Comparison of ENCODE assay signal across 1 cellular context in the genomic region with DNA sequence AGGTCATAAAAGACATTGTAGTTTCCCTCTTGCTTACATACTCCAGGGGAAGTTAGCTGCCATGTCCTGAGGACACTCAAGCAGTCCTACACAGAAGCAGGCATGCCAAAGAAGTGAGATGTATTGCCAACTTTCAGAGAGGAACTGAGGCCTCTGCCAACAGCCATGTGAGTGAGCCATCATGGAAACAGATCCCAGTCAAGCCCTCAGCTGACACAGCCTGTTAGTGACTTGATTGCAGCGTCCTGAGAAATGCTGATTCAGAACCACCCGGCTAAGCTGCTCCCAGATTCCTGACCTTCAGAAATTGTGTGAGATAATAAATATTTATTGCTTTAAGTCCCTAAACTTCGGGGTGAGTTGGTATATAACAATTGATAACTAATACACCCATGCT.
TF ChIP-seq lines count a peak whose summit lies in the region.

No MANE protein-coding gene starts in this region.

TF ChIP-seq in HCT116, 20 proteins besides CTCF, POLR2A, EP300 and RAD21:
- TF ChIP-seq YY1 (IDR thresholded peaks at IDR 0.05; ENCODE audit: extremely low read depth, insufficient replicate concordance, low read depth, low read length) (no peak), POLR2AphosphoS5 (IDR thresholded peaks at IDR 0.05; ENCODE audit: low read depth, low read length) (no peak), EZH2 (IDR thresholded peaks at IDR 0.05) (no peak), EZH2phosphoT487 (IDR thresholded peaks at IDR 0.05; ENCODE audit: borderline replicate concordance) (no peak), ELF1 (IDR thresholded peaks at IDR 0.05; ENCODE audit: borderline replicate concordance, low read depth) (no peak), EGR1 (IDR thresholded peaks at IDR 0.05; ENCODE audit: low read depth) (no peak), ZFX (IDR thresholded peaks at IDR 0.05) (no peak), SIN3A (IDR thresholded peaks at IDR 0.05; ENCODE audit: low read depth) (no peak), TCF7L2 (IDR thresholded peaks at IDR 0.05; ENCODE audit: borderline replicate concordance, extremely low read depth, insufficient read depth, insufficient read length) (no peak), JUND (IDR thresholded peaks at IDR 0.05) (no peak)
- TF ChIP-seq, protein P1, sequence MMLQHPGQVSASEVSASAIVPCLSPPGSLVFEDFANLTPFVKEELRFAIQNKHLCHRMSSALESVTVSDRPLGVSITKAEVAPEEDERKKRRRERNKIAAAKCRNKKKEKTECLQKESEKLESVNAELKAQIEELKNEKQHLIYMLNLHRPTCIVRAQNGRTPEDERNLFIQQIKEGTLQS (IDR thresholded peaks at IDR 0.05): no peak
- TF ChIP-seq, protein P2, sequence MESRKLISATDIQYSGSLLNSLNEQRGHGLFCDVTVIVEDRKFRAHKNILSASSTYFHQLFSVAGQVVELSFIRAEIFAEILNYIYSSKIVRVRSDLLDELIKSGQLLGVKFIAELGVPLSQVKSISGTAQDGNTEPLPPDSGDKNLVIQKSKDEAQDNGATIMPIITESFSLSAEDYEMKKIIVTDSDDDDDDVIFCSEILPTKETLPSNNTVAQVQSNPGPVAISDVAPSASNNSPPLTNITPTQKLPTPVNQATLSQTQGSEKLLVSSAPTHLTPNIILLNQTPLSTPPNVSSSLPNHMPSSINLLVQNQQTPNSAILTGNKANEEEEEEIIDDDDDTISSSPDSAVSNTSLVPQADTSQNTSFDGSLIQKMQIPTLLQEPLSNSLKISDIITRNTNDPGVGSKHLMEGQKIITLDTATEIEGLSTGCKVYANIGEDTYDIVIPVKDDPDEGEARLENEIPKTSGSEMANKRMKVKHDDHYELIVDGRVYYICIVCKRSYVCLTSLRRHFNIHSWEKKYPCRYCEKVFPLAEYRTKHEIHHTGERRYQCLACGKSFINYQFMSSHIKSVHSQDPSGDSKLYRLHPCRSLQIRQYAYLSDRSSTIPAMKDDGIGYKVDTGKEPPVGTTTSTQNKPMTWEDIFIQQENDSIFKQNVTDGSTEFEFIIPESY (IDR thresholded peaks at IDR 0.05; ENCODE audit: extremely low read depth, insufficient replicate concordance, low read length): no peak
- TF ChIP-seq, protein P3, sequence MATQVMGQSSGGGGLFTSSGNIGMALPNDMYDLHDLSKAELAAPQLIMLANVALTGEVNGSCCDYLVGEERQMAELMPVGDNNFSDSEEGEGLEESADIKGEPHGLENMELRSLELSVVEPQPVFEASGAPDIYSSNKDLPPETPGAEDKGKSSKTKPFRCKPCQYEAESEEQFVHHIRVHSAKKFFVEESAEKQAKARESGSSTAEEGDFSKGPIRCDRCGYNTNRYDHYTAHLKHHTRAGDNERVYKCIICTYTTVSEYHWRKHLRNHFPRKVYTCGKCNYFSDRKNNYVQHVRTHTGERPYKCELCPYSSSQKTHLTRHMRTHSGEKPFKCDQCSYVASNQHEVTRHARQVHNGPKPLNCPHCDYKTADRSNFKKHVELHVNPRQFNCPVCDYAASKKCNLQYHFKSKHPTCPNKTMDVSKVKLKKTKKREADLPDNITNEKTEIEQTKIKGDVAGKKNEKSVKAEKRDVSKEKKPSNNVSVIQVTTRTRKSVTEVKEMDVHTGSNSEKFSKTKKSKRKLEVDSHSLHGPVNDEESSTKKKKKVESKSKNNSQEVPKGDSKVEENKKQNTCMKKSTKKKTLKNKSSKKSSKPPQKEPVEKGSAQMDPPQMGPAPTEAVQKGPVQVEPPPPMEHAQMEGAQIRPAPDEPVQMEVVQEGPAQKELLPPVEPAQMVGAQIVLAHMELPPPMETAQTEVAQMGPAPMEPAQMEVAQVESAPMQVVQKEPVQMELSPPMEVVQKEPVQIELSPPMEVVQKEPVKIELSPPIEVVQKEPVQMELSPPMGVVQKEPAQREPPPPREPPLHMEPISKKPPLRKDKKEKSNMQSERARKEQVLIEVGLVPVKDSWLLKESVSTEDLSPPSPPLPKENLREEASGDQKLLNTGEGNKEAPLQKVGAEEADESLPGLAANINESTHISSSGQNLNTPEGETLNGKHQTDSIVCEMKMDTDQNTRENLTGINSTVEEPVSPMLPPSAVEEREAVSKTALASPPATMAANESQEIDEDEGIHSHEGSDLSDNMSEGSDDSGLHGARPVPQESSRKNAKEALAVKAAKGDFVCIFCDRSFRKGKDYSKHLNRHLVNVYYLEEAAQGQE (IDR thresholded peaks at IDR 0.05; ENCODE audit: low read depth): no peak
- TF ChIP-seq, protein P4, sequence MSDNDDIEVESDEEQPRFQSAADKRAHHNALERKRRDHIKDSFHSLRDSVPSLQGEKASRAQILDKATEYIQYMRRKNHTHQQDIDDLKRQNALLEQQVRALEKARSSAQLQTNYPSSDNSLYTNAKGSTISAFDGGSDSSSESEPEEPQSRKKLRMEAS (IDR thresholded peaks at IDR 0.05): no peak
